In the genomic region with DNA sequence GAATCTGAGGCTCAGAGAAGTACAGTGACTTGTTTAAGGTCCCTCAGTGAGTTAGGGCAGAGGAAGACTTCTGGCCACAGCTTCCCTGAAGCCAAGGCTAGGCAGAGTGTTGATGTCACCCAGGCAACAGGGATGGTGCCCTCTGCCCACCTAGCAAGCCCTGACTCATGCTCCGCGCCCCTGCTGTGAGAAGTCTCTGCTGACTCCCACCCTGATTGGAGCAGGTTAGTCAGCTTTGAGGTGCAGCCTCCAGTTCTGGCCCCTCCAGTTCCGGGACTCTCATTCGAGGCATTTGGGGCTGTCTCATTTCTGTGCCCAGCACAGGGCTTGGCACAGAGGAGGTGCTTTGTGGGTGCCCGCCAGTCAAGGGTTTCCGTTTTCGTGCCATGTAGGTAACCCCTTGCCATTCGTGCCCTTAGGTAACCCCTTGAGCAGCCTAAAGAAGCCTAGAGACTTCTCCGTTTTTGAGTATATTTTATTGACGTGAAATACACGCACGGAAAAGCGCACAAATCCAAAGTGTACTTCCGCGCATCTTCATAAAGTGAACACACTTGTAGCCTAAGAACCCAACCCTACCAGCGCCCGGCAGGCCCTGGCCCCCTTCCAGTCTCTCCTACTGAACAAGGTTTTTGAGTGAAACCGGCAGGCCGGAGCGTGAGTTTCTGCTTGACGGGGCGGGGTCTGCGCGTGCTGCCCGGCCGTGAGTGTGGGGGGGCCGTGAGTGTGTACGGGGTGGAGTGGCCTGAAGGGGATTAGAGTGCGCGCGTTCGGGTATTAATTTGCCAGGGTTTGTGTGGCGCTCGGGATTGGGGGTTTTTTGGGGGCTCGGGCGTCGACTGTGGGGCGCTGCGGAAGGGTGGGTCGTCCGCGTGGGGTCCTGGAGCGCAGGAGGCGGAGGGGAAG, we compare ENCODE assay signal across 9 cellular contexts. TPM values are rescaled to one million over a fixed set of nuclear protein-coding genes. Genes with fewer than 3 reads are reported as not detected.
A peak's percentile ranks its signal among the peaks of the same experiment; 100 is the strongest.
DNase-seq lines count a peak whose midpoint lies in the region; ATAC-seq and TF ChIP-seq lines count a peak whose summit lies in the region.
"Not testable (repeated sequence)": the region's sequence is repeated elsewhere in the genome, so short reads cannot be mapped to it uniquely, and the experiment has no call there.
"Had no signal": no experiment of that assay in that cellular context is flagged by ENCODE, and none has a peak within 500 bp of the region (broad histone marks: within the 10 kb centered on the region; RNA-seq: fewer than 3 reads in every experiment).

No MANE protein-coding gene starts in this region.

- H3K9me3 Mint-ChIP-seq in CD4-positive, CD25-positive, alpha-beta regulatory T cell, result not testable (repeated sequence)

- not testable (repeated sequence) for H3K4me3 Mint-ChIP-seq in CD4-positive, CD25-positive, alpha-beta regulatory T cell; T-helper 17 cell

- H3K36me3 ChIP-seq in CD4-positive, CD25-positive, alpha-beta regulatory T cell (ENCODE audit: control insufficient read depth, insufficient read depth, low read length); mesodermal cell (ENCODE audit: control insufficient read depth, insufficient read depth, low read length); stomach: not testable (repeated sequence)

- TF ChIP-seq POLR2A in stomach (IDR thresholded peaks at IDR 0.05), result not testable (repeated sequence)

- H3K4me3 ChIP-seq in CD4-positive, CD25-positive, alpha-beta regulatory T cell (ENCODE audit: low read depth, low read length), result not testable (repeated sequence)
- H3K4me3 ChIP-seq in epithelial cell of proximal tubule (ENCODE audit: low read depth, low read length), result peak overlapping the region; percentile 33
- peak overlapping the region; percentile 29 for H3K4me3 ChIP-seq in mesodermal cell (ENCODE audit: extremely low read depth, insufficient read depth, low read length, poor library complexity, severe bottlenecking)
- peak overlapping the region; percentile 39 to 48 (median 42) for H3K4me3 ChIP-seq in stomach

- peak; percentile 46 to 53 for ATAC-seq in CD4-positive, CD25-positive, alpha-beta regulatory T cell (ENCODE audit: low read depth in 2 of 2)
- peak; percentile 29 for ATAC-seq in GM19395 (IDR thresholded peaks at IDR 0.05; ENCODE audit: unreplicated experiment)
- ATAC-seq in HG02588 (IDR thresholded peaks at IDR 0.05; ENCODE audit: unreplicated experiment), result peak; percentile 28
- peak; percentile 2 for ATAC-seq in HG03432 (IDR thresholded peaks at IDR 0.05; ENCODE audit: unreplicated experiment)
- ATAC-seq in T-helper 17 cell, result peak; percentile 68

- not testable (repeated sequence) for H3K36me3 Mint-ChIP-seq in CD4-positive, CD25-positive, alpha-beta regulatory T cell; T-helper 17 cell (ENCODE audit: low read depth)

- intact Hi-C loops in stomach (cut with DNase I; ENCODE audit: low total_unique reads), result not testable (repeated sequence)

- H3K9me3 ChIP-seq in CD4-positive, CD25-positive, alpha-beta regulatory T cell (ENCODE audit: control insufficient read depth in 2 of 2, low read length in 2 of 2); T-helper 17 cell (ENCODE audit: control insufficient read depth, low read length, poor library complexity, severe bottlenecking); mesodermal cell (ENCODE audit: control insufficient read depth, low read length); stomach: not testable (repeated sequence)

- TF ChIP-seq EP300 in stomach (IDR thresholded peaks at IDR 0.05), result not testable (repeated sequence)

- H3K27me3 Mint-ChIP-seq in CD4-positive, CD25-positive, alpha-beta regulatory T cell; T-helper 17 cell: not testable (repeated sequence)

- not testable (repeated sequence) for TF ChIP-seq CTCF in epithelial cell of proximal tubule (conservative IDR thresholded peaks at IDR 0.05; ENCODE audit: low read depth, low read length); stomach (IDR thresholded peaks at IDR 0.05)

- no CpG with 5 or more reads among the region's 44 CpGs for WGBS in mesodermal cell (ENCODE audit: insufficient coverage in 2 of 2), 2 experiments
- no CpG with 5 or more reads among the region's 44 CpGs for WGBS in stomach, 5 donors

- H3K27me3 ChIP-seq in CD4-positive, CD25-positive, alpha-beta regulatory T cell (ENCODE audit: control insufficient read depth, insufficient read depth, low read length); stomach: not testable (repeated sequence)

- not testable (repeated sequence) for H3K27ac Mint-ChIP-seq in CD4-positive, CD25-positive, alpha-beta regulatory T cell; T-helper 17 cell

- H3K4me1 Mint-ChIP-seq in CD4-positive, CD25-positive, alpha-beta regulatory T cell; T-helper 17 cell: not testable (repeated sequence)

- not testable (repeated sequence) for H3K4me1 ChIP-seq in CD4-positive, CD25-positive, alpha-beta regulatory T cell (ENCODE audit: control insufficient read depth, insufficient read depth, low read length, poor library complexity, severe bottlenecking); mesodermal cell (ENCODE audit: control insufficient read depth, insufficient read depth, low read length, poor library complexity, severe bottlenecking); stomach

- DNase-seq in CD4-positive, CD25-positive, alpha-beta regulatory T cell; T-helper 17 cell; epithelial cell of proximal tubule (ENCODE audit: low read depth); stomach: not testable (repeated sequence)

- not testable (repeated sequence) for H3K27ac ChIP-seq in CD4-positive, CD25-positive, alpha-beta regulatory T cell (ENCODE audit: insufficient read depth, low read length, poor library complexity, severe bottlenecking); mesodermal cell (ENCODE audit: low read depth, low read length, severe bottlenecking)
- H3K27ac ChIP-seq in stomach, result peak overlapping the region in 2 of 5 donors; percentile 87 to 90

RNA-seq across cellular contexts. Expression of a gene that starts 16.9 kb away (rescaled TPM):
- 37.1 TPM for total RNA-seq in CD4-positive, CD25-positive, alpha-beta regulatory T cell
- 1 to 10 TPM in 3 of 4 donors, under 1 TPM in 1; 0.80 to 1.6 (median 1.4) TPM for polyA plus RNA-seq in CD4-positive, CD25-positive, alpha-beta regulatory T cell
- total RNA-seq in T-helper 17 cell, result 10 to 100 TPM; 17.5 to 21.0 TPM
- total RNA-seq in epithelial cell of proximal tubule, result not detected in 2 replicates
- polyA plus RNA-seq in mesodermal cell (2013, experiment 1 of 2), result 1.4 TPM
- polyA plus RNA-seq in mesodermal cell (2013, experiment 2 of 2), result not detected
- 1 to 10 TPM in 1 of 5 donors, not detected in 4; 2.9 TPM for total RNA-seq in stomach
- polyA plus RNA-seq in stomach, result under 1 TPM in 2 of 3 donors, not detected in 1; 0.31 to 0.58 TPM
- polyA plus RNA-seq: SK-N-SH had no signal

Comparison
In these comparisons a context has a peak if more than half of its experiments do, and no peak if none do; other contexts are left out.
1. ATAC-seq: peak in every context shown above with its lines; median percentile 68 in T-helper 17 cell; 50 in CD4-positive, CD25-positive, alpha-beta regulatory T cell; 29 in GM19395; 28 in HG02588; 2 in HG03432.